In genomic region chr5:168681556-168682183, GRCh38 we compare ENCODE assay signal across 1 cellular context.
TF ChIP-seq lines count a peak whose summit lies in the region.

No MANE protein-coding gene starts in this region.

TF ChIP-seq in HepG2, 621 proteins besides CTCF, POLR2A, EP300 and RAD21 (continued from another document):
- TF ChIP-seq HDAC2 (CRISPR knock-in tag; IDR thresholded peaks at IDR 0.05) (0 out of 2 replicates have a peak, but pooled peaks have one; percentile 41), MAX (IDR thresholded peaks at IDR 0.05) (no peak), TGIF2 (CRISPR knock-in tag; IDR thresholded peaks at IDR 0.05) (no peak), SP2 (CRISPR knock-in tag; IDR thresholded peaks at IDR 0.05) (no peak), HNF4A (CRISPR knock-in tag; IDR thresholded peaks at IDR 0.05) (peak; percentile 56; the same call in 1 of the 2 replicates), ZNF501 (CRISPR knock-in tag; IDR thresholded peaks at IDR 0.05) (0 out of 2 replicates have a peak, but pooled peaks have one; percentile 12), GLI4 (CRISPR knock-in tag; IDR thresholded peaks at IDR 0.05; ENCODE audit: borderline replicate concordance) (no peak), ZNF335 (CRISPR knock-in tag; IDR thresholded peaks at IDR 0.05) (no peak), ARHGAP35 (CRISPR knock-in tag; IDR thresholded peaks at IDR 0.05; ENCODE audit: borderline replicate concordance) (no peak), HOXA9 (CRISPR knock-in tag; IDR thresholded peaks at IDR 0.05; ENCODE audit: borderline replicate concordance) (no peak), NFYB (CRISPR knock-in tag; IDR thresholded peaks at IDR 0.05) (no peak), PAXIP1 (CRISPR knock-in tag; conservative IDR thresholded peaks at IDR 0.05) (peak; percentile 56), HDAC1 (CRISPR knock-in tag; IDR thresholded peaks at IDR 0.05) (no peak), MAFG (CRISPR knock-in tag; IDR thresholded peaks at IDR 0.05) (no peak), SALL1 (CRISPR knock-in tag; IDR thresholded peaks at IDR 0.05) (peak; percentile 52), ARNT (IDR thresholded peaks at IDR 0.05) (no peak), TBX3 (IDR thresholded peaks at IDR 0.05; ENCODE audit: borderline replicate concordance) (no peak), DNMT1 (CRISPR knock-in tag; IDR thresholded peaks at IDR 0.05) (no peak), HNF1B (CRISPR knock-in tag; IDR thresholded peaks at IDR 0.05) (0 out of 2 replicates have a peak, but pooled peaks have one; percentile 29), RFX1 (IDR thresholded peaks at IDR 0.05) (no peak), ZNF24 (IDR thresholded peaks at IDR 0.05) (no peak), ELF1 (CRISPR knock-in tag; IDR thresholded peaks at IDR 0.05) (no peak), KDM3A (CRISPR knock-in tag; IDR thresholded peaks at IDR 0.05; ENCODE audit: low read depth) (no peak), ZNF747 (CRISPR knock-in tag; IDR thresholded peaks at IDR 0.05; ENCODE audit: borderline replicate concordance) (no peak), LBX2 (CRISPR knock-in tag; IDR thresholded peaks at IDR 0.05; ENCODE audit: borderline replicate concordance) (no peak), PLRG1 (conservative IDR thresholded peaks at IDR 0.05) (no peak), ZSCAN21 (CRISPR knock-in tag; IDR thresholded peaks at IDR 0.05; ENCODE audit: borderline replicate concordance) (no peak), ELF3 (CRISPR knock-in tag; IDR thresholded peaks at IDR 0.05) (no peak), ZNF350 (CRISPR knock-in tag; IDR thresholded peaks at IDR 0.05; ENCODE audit: borderline replicate concordance, low read depth) (no peak), RARA (CRISPR knock-in tag; IDR thresholded peaks at IDR 0.05) (peak; percentile 14; the same call in 1 of the 2 replicates), STAG1 (CRISPR knock-in tag; IDR thresholded peaks at IDR 0.05) (peak; percentile 22; the same call in 1 of the 2 replicates), ZNF225 (CRISPR knock-in tag; IDR thresholded peaks at IDR 0.05) (no peak), ZFP91 (CRISPR knock-in tag; IDR thresholded peaks at IDR 0.05; ENCODE audit: borderline replicate concordance) (peak; percentile 47; the same call in 1 of the 2 replicates), AKNA (CRISPR knock-in tag; IDR thresholded peaks at IDR 0.05; ENCODE audit: borderline replicate concordance) (no peak), SMC3 (IDR thresholded peaks at IDR 0.05; ENCODE audit: low read length) (no peak), NCOA1 (CRISPR knock-in tag; IDR thresholded peaks at IDR 0.05) (no peak), NR2F1 (CRISPR knock-in tag; IDR thresholded peaks at IDR 0.05) (0 out of 4 replicates have a peak, but pooled peaks of 1 of the 2 experiments have one; percentile 13), ZNF687 (CRISPR knock-in tag; IDR thresholded peaks at IDR 0.05) (peak; percentile 36), NPAS2 (CRISPR knock-in tag; IDR thresholded peaks at IDR 0.05; ENCODE audit: borderline replicate concordance) (no peak), NR2F6 (IDR thresholded peaks at IDR 0.05) (0 out of 2 replicates have a peak, but pooled peaks have one; percentile 33), NR2F6 (CRISPR knock-in tag; IDR thresholded peaks at IDR 0.05) (no peak), REPIN1 (CRISPR knock-in tag; IDR thresholded peaks at IDR 0.05; ENCODE audit: borderline replicate concordance, low read depth) (no peak)
